18 cellular contexts compared by ENCODE assay signal in genomic region chr2:59276033-59276432, GRCh38.
A peak's percentile ranks its signal among the peaks of the same experiment; 100 is the strongest.
DNase-seq lines count a peak whose midpoint lies in the region; ATAC-seq, FAIRE-seq and TF ChIP-seq lines count a peak whose summit lies in the region.
"Had no signal": no experiment of that assay in that cellular context is flagged by ENCODE, and none has a peak within 500 bp of the region (broad histone marks: within the 10 kb centered on the region; RNA-seq: fewer than 3 reads in every experiment).

No MANE protein-coding gene starts in this region.

- FAIRE-seq in frontal cortex (lab: Jason Lieb, UNC) (no peak), H54 (lab: Jason Lieb, UNC) (no peak)

- H3K36me3 ChIP-seq in brain microvascular endothelial cell (replicated peaks) = no peaks in the 10 kb centered on the region
- no peaks in the 10 kb centered on the region for H3K36me3 ChIP-seq in upper lobe of right lung
- H3K36me3 ChIP-seq: neutrophil, SJSA1, suprapubic skin had no signal

- no peaks in the 10 kb centered on the region for H3K9me3 Mint-ChIP-seq in stimulated activated naive CD8-positive, alpha-beta T cell treated with anti-CD3 and anti-CD28 coated beads, Interleukin-15, amount 100 ng/mL, for 72 hours
- H3K9me3 Mint-ChIP-seq: CD4-positive, alpha-beta T cell had no signal

- H3K27ac ChIP-seq in brain microvascular endothelial cell (no peak overlapping the region), upper lobe of right lung (no peak overlapping the region)
- H3K27ac ChIP-seq: epithelial cell of prostate, neutrophil, SJSA1, suprapubic skin had no signal

- intact Hi-C loops in upper lobe of right lung (cut with DNase I) = no loop called here

- no peak for ATAC-seq in stimulated activated naive CD8-positive, alpha-beta T cell treated with anti-CD3 and anti-CD28 coated beads, Interleukin-15, Interleukin-2, amounts not matched to agents 100 U/mL and 50 U/mL, for 24 hours
- no peak for ATAC-seq in stimulated activated naive CD8-positive, alpha-beta T cell treated with anti-CD3 and anti-CD28 coated beads, Interleukin-15, amount 100 ng/mL, for 72 hours
- peak; percentile 63 for ATAC-seq in HG03159 (IDR thresholded peaks at IDR 0.05; ENCODE audit: unreplicated experiment)
- no peak for ATAC-seq in upper lobe of right lung
- no peak for ATAC-seq in GM18498 (IDR thresholded peaks at IDR 0.05; ENCODE audit: unreplicated experiment)

- H3K4me3 ChIP-seq in brain microvascular endothelial cell (ENCODE audit: low read depth, low read length) (no peak overlapping the region), upper lobe of right lung (no peak overlapping the region)
- H3K4me3 ChIP-seq: SJSA1, suprapubic skin had no signal

- no peak for TF ChIP-seq POLR2A in H54 (IDR thresholded peaks at IDR 0.05; ENCODE audit: low read depth, low read length)

- no peaks in the 10 kb centered on the region for H3K4me1 ChIP-seq in upper lobe of right lung
- H3K4me1 ChIP-seq: SJSA1, suprapubic skin had no signal

- no peaks in the 10 kb centered on the region for H3K9me3 ChIP-seq in upper lobe of right lung
- H3K9me3 ChIP-seq: neutrophil, SJSA1, suprapubic skin had no signal

- H3K4me3 Mint-ChIP-seq in stimulated activated naive CD8-positive, alpha-beta T cell treated with anti-CD3 and anti-CD28 coated beads, Interleukin-15, amount 100 ng/mL, for 72 hours = no peak overlapping the region
- H3K4me3 Mint-ChIP-seq: CD4-positive, alpha-beta T cell had no signal

- TF ChIP-seq CTCF in brain microvascular endothelial cell (IDR thresholded peaks at IDR 0.05; ENCODE audit: low read depth, low read length, missing control alignments) (peak; percentile 3), upper lobe of right lung (IDR thresholded peaks at IDR 0.05) (peak; percentile 10)

- peaks cover 9% of the 10 kb centered on the region for H3K27me3 Mint-ChIP-seq in stimulated activated naive CD8-positive, alpha-beta T cell treated with anti-CD3 and anti-CD28 coated beads, Interleukin-15, amount 100 ng/mL, for 72 hours
- H3K27me3 Mint-ChIP-seq: CD4-positive, alpha-beta T cell had no signal

- peak; percentile 5 for DNase-seq in stimulated activated naive CD8-positive, alpha-beta T cell treated with anti-CD3 and anti-CD28 coated beads, Interleukin-15, Interleukin-2, amounts not matched to agents 100 U/mL and 50 U/mL, for 24 hours
- DNase-seq in stimulated activated naive CD8-positive, alpha-beta T cell treated with anti-CD3 and anti-CD28 coated beads, Interleukin-15, amount 100 ng/mL, for 72 hours = no peak
- DNase-seq in brain microvascular endothelial cell = no peak
- DNase-seq in upper lobe of right lung = no peak
- no peak for DNase-seq in frontal cortex (ENCODE audit: low spot score in 2 of 2)
- DNase-seq in H54 (ENCODE audit: insufficient read length, low spot score) = no peak
- DNase-seq: amygdala; CD4-positive, alpha-beta T cell; GOT3; kidney glomerular epithelial cell; NCI-H2171 treated with DMSO at 0.1 percent for 48 hours; stimulated activated CD4-positive, alpha-beta T cell treated with anti-CD3 and anti-CD28 coated beads, Interleukin-4, amount 100 ng/mL, for 1 hour had no signal

- no peak overlapping the region for H3K27ac Mint-ChIP-seq in stimulated activated naive CD8-positive, alpha-beta T cell treated with anti-CD3 and anti-CD28 coated beads, Interleukin-15, amount 100 ng/mL, for 72 hours
- H3K27ac Mint-ChIP-seq: CD4-positive, alpha-beta T cell had no signal

- H3K4me1 Mint-ChIP-seq in stimulated activated naive CD8-positive, alpha-beta T cell treated with anti-CD3 and anti-CD28 coated beads, Interleukin-15, amount 100 ng/mL, for 72 hours = no peaks in the 10 kb centered on the region

- in situ Hi-C loops in brain microvascular endothelial cell (cut with HindIII; ENCODE audit: low pct_ligation_motif_present, low sequenced_read_pairs) = no loop called here

- H3K27me3 ChIP-seq in brain microvascular endothelial cell (replicated peaks) (no peaks in the 10 kb centered on the region), upper lobe of right lung (no peaks in the 10 kb centered on the region)
- H3K27me3 ChIP-seq: neutrophil, SJSA1, suprapubic skin had no signal
